14 cellular contexts compared by ENCODE assay signal in the genomic region with DNA sequence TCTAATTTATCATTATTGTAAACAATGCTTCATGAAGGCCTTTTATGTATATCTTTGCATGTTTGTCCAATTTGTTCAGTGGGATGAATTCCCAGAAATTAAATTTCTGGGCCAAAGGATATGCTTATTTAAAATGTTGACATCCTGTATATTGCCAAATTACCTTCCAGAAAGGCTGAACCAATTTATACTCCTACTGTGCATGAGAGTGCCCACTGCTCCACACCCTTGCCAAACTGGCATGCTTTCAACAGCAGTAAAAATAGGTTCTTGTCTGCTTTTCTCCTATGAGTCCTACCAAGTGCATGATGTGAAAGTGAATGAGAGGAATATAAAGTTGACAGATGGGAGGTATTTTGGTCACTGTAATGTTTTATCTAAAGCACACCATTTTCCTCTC.
DNase-seq lines count a peak whose midpoint lies in the region; ATAC-seq, FAIRE-seq and TF ChIP-seq lines count a peak whose summit lies in the region.
"Had no signal": no experiment of that assay in that cellular context is flagged by ENCODE, and none has a peak within 500 bp of the region (broad histone marks: within the 10 kb centered on the region; RNA-seq: fewer than 3 reads in every experiment).

No MANE protein-coding gene starts in this region.

- peaks cover 26% of the 10 kb centered on the region for H3K4me1 ChIP-seq in PC-3 (ENCODE audit: insufficient read depth, low read length)
- H3K4me1 ChIP-seq in endothelial cell of umbilical vein (ENCODE audit: control insufficient read depth, extremely low read depth, insufficient read depth, low read length) = peaks cover 5% of the 10 kb centered on the region
- H3K4me1 ChIP-seq in gastrocnemius medialis = no peaks in the 10 kb centered on the region

- no peak for TF ChIP-seq CTCF in PC-3 (conservative IDR thresholded peaks at IDR 0.05; ENCODE audit: low read depth, low read length)
- TF ChIP-seq CTCF in endothelial cell of umbilical vein (IDR thresholded peaks at IDR 0.05; ENCODE audit: extremely low read depth in 1 of 2, insufficient read depth in 1 of 2, low read depth in 1 of 2, low read length in 2 of 2) = no peak
- TF ChIP-seq CTCF in GM13976 (IDR thresholded peaks at IDR 0.05; ENCODE audit: borderline replicate concordance, control extremely low read depth, extremely low read depth, insufficient read depth, missing control alignments) = no peak
- no peak for TF ChIP-seq CTCF in gastrocnemius medialis (IDR thresholded peaks at IDR 0.05 in 4 of 5, conservative IDR thresholded peaks at IDR 0.05 in 1 of 5)

- FAIRE-seq in endothelial cell of umbilical vein (lab: Jason Lieb, UNC) = no peak

- POLR2A ChIA-PET in PC-3 (lab: Charles Lee; ENCODE audit: unreplicated experiment) (no interaction called here), endothelial cell of umbilical vein (lab: Charles Lee) (no interaction called here)

- H3K9me3 ChIP-seq in PC-3 (ENCODE audit: low read length) = no peaks in the 10 kb centered on the region
- H3K9me3 ChIP-seq in endothelial cell of umbilical vein (replicated peaks; ENCODE audit: control insufficient read depth, insufficient read depth, low read length) = no peaks in the 10 kb centered on the region
- no peaks in the 10 kb centered on the region for H3K9me3 ChIP-seq in gastrocnemius medialis
- H3K9me3 ChIP-seq: SJSA1 had no signal

- DNase-seq in COR-L47 (lab: John Stamatoyannopoulos, UW) (peak; percentile 38), M059J (ENCODE audit: low read depth) (peak; percentile 41), PC-3 (peak; percentile 57), endothelial cell of umbilical vein (ENCODE audit: low read depth, low spot score) (peak; percentile 37), NCI-H1417 (lab: John Stamatoyannopoulos, UW) (no peak), GM13976 (ENCODE audit: low spot score) (no peak), gastrocnemius medialis (no peak)
- DNase-seq: Calu3; CD4-positive, CD25-positive, alpha-beta regulatory T cell; NCI-H146; NCI-H82; RPMI8226; SW 1271 had no signal

- ATAC-seq in PC-3 (peak; percentile 86), gastrocnemius medialis (no peak)

- no peaks in the 10 kb centered on the region for H4K20me1 ChIP-seq in PC-3 (ENCODE audit: low read length)
- no peaks in the 10 kb centered on the region for H4K20me1 ChIP-seq in endothelial cell of umbilical vein (replicated peaks; ENCODE audit: control insufficient read depth, extremely low read depth, insufficient read depth, low read length)

- H3K9ac ChIP-seq in PC-3 (ENCODE audit: low read length) = no peak overlapping the region
- no peak overlapping the region for H3K9ac ChIP-seq in endothelial cell of umbilical vein (replicated peaks; ENCODE audit: extremely low read depth, insufficient read depth, low read length)

- H3K27ac ChIP-seq in PC-3 (ENCODE audit: low read length) (peak overlapping the region; percentile 18; the same call in 1 of the 2 replicates), endothelial cell of umbilical vein (ENCODE audit: insufficient read depth, low read depth, low read length) (no peak overlapping the region), gastrocnemius medialis (no peak overlapping the region)
- H3K27ac ChIP-seq: SJSA1 had no signal

- no peak overlapping the region for H3K4me2 ChIP-seq in PC-3 (ENCODE audit: low read length)
- no peak overlapping the region for H3K4me2 ChIP-seq in endothelial cell of umbilical vein (ENCODE audit: insufficient read depth, low read length)

- H3K9me2 ChIP-seq in PC-3 (replicated peaks; ENCODE audit: low read length) = no peaks in the 10 kb centered on the region

- no TSS peak for BruUV-seq in PC-3 (replicated peaks; lab: Mats Ljungman, UMichigan)
- no TSS peak for BruUV-seq in endothelial cell of umbilical vein (replicated peaks; lab: Mats Ljungman, UMichigan)

- H3K36me3 ChIP-seq in PC-3 (ENCODE audit: low read depth, low read length) = no peaks in the 10 kb centered on the region
- no peaks in the 10 kb centered on the region for H3K36me3 ChIP-seq in endothelial cell of umbilical vein (ENCODE audit: control insufficient read depth in 2 of 2, extremely low read depth in 1 of 2, insufficient read depth in 2 of 2, low read length in 2 of 2)
- no peaks in the 10 kb centered on the region for H3K36me3 ChIP-seq in gastrocnemius medialis
- H3K36me3 ChIP-seq: SJSA1 had no signal

- H2AFZ ChIP-seq in PC-3 (ENCODE audit: low read length) = no peak overlapping the region
- no peak overlapping the region for H2AFZ ChIP-seq in endothelial cell of umbilical vein (ENCODE audit: low read depth, low read length)

- CTCF ChIA-PET in PC-3 (lab: Charles Lee) (no interaction called here), endothelial cell of umbilical vein (lab: Charles Lee) (no interaction called here)

- intact Hi-C loops in PC-3 (cut with micrococcal nuclease) (loop anchor here (5.0 kb wide), 1 partner anchor 93 kb away; no protein-coding TSS in a partner anchor), endothelial cell of umbilical vein (cut with micrococcal nuclease) (no loop called here), gastrocnemius medialis (cut with DNase I; ENCODE audit: low total_unique reads) (no loop called here)

- dilution Hi-C loops in endothelial cell of umbilical vein (cut with MboI; ENCODE audit: extremely low pct_ligation_motif_present, low sequenced_read_pairs) = no loop called here

- in situ Hi-C loops in GM13976 (cut with MboI; ENCODE audit: low sequenced_read_pairs, unreplicated experiment) (no loop called here), gastrocnemius medialis (cut with MboI; ENCODE audit: low sequenced_read_pairs in 4 of 4) (no loop called here)

- H3K9me1 ChIP-seq in endothelial cell of umbilical vein (replicated peaks; ENCODE audit: control insufficient read depth, extremely low read depth, insufficient read depth, low read length) = no peaks in the 10 kb centered on the region

- H3K27me3 ChIP-seq in PC-3 (ENCODE audit: low read length) (no peaks in the 10 kb centered on the region), endothelial cell of umbilical vein (ENCODE audit: control insufficient read depth in 2 of 2, insufficient read depth in 2 of 2, low read length in 2 of 2) (no peaks in the 10 kb centered on the region), gastrocnemius medialis (no peaks in the 10 kb centered on the region)
- H3K27me3 ChIP-seq: SJSA1 had no signal

- no peaks in the 10 kb centered on the region for H3K79me2 ChIP-seq in PC-3 (ENCODE audit: low read length)
- H3K79me2 ChIP-seq in endothelial cell of umbilical vein (ENCODE audit: control insufficient read depth, insufficient read depth, low read length) = no peaks in the 10 kb centered on the region

- TF ChIP-seq POLR2A in endothelial cell of umbilical vein (IDR thresholded peaks at IDR 0.05; ENCODE audit: low read depth, low read length) (no peak), gastrocnemius medialis (IDR thresholded peaks at IDR 0.05) (no peak)

- H3K4me3 ChIP-seq in PC-3 (ENCODE audit: low read length) (no peak overlapping the region), endothelial cell of umbilical vein (replicated peaks in 1 of 3; ENCODE audit: insufficient read depth in 1 of 3, low read depth in 1 of 3, low read length in 3 of 3) (no peak overlapping the region), gastrocnemius medialis (no peak overlapping the region)
- H3K4me3 ChIP-seq: SJSA1 had no signal

- no peaks in the 10 kb centered on the region for H3F3A ChIP-seq in PC-3 (ENCODE audit: low read length, unreplicated experiment)

TF ChIP-seq in endothelial cell of umbilical vein, 7 proteins besides CTCF, POLR2A, EP300 and RAD21:
- TF ChIP-seq JUN (IDR thresholded peaks at IDR 0.05; ENCODE audit: borderline replicate concordance, insufficient read depth, insufficient read length, low read depth) = no peak
- TF ChIP-seq, protein P1, sequence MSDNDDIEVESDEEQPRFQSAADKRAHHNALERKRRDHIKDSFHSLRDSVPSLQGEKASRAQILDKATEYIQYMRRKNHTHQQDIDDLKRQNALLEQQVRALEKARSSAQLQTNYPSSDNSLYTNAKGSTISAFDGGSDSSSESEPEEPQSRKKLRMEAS (IDR thresholded peaks at IDR 0.05; ENCODE audit: insufficient read depth, insufficient read length) = no peak
- no peak for TF ChIP-seq FOS (IDR thresholded peaks at IDR 0.05; ENCODE audit: borderline replicate concordance, insufficient read depth, low read length)
- no peak for TF ChIP-seq GATA2 (IDR thresholded peaks at IDR 0.05; ENCODE audit: insufficient read depth, insufficient read length, low read depth, low read length)
- no peak for TF ChIP-seq MYC (IDR thresholded peaks at IDR 0.05; ENCODE audit: low read depth, low read length)
- no peak for TF ChIP-seq POLR2AphosphoS5 (IDR thresholded peaks at IDR 0.05; ENCODE audit: insufficient read depth, low read depth, low read length)
- no peak for TF ChIP-seq EZH2 (IDR thresholded peaks at IDR 0.05; ENCODE audit: borderline replicate concordance, low read depth, low read length, severe bottlenecking)

Comparison
In these comparisons a context has a peak if more than half of its experiments do, and no peak if none do; other contexts are left out.
1. DNase-seq: peak in COR-L47 (single experiment), M059J (single experiment), PC-3 (single experiment) and endothelial cell of umbilical vein (single experiment); none in NCI-H1417 (0 of 3), GM13976 (single experiment) and gastrocnemius medialis (0 of 2).